Comparison of ENCODE assay signal across 30 cellular contexts in the genomic region with DNA sequence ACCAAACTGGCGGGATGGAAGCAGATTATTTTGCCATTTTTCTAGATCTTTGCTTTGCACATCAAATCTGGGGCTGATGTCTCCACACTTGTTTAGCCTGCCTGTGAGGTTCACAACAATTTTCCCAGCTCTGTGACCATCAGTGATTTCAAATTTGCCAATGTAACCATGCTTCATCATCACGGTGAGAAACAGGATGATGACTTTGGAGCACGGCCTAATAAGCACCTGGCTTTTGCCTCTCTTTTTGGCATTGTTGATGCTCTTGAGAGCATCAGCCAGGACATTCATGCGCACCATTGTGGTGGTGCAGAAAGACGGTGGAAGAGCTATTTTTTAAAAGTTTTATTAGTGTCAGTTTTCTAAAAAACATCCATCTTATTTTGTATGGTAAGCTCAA.
"Had no signal": no experiment of that assay in that cellular context is flagged by ENCODE, and none has a peak within 500 bp of the region (broad histone marks: within the 10 kb centered on the region; RNA-seq: fewer than 3 reads in every experiment).

No MANE protein-coding gene starts in this region.

- H3K27ac ChIP-seq: cardiac muscle cell, SJSA1 had no signal

- H3K4me3 ChIP-seq: cardiac muscle cell, SJSA1 had no signal

- H3K9me3 ChIP-seq: SJSA1 had no signal

- H3K4me1 Mint-ChIP-seq: activated CD4-positive, alpha-beta T cell treated with anti-CD3 and anti-CD28 coated beads, Interleukin-2, amount 10 ng/mL, durations not matched to agents 7 days and 5 days; activated naive CD4-positive, alpha-beta T cell treated with anti-CD3 and anti-CD28 coated beads, Interleukin-2, amount 50 U/mL, for 24 hours; brain had no signal

- H3K9me3 Mint-ChIP-seq: activated CD4-positive, alpha-beta memory T cell treated with anti-CD3 and anti-CD28 coated beads for 36 hours; activated CD4-positive, alpha-beta T cell treated with anti-CD3 and anti-CD28 coated beads, Interleukin-2, amount 10 ng/mL, durations not matched to agents 7 days and 5 days; activated naive CD4-positive, alpha-beta T cell treated with anti-CD3 and anti-CD28 coated beads, Interleukin-2, amount 50 U/mL, for 24 hours; activated T-helper 1 cell treated with anti-CD3 and anti-CD28 coated beads, Interleukin-12 subunit alpha, Interleukin-12 subunit beta, Interleukin-2, Interleukin-4 antibody, amounts not matched to agents 30 ng/mL and 10 ng/mL and 1 ng/mL, durations not matched to agents 14 hours and 24 hours and 36 hours; brain; IgD-negative memory B cell had no signal

- H3K4me1 ChIP-seq: SJSA1 had no signal

- H3K27ac Mint-ChIP-seq: activated CD4-positive, alpha-beta memory T cell treated with anti-CD3 and anti-CD28 coated beads for 36 hours; activated CD4-positive, alpha-beta T cell treated with anti-CD3 and anti-CD28 coated beads, Interleukin-2, amount 10 ng/mL, durations not matched to agents 7 days and 5 days; activated T-helper 1 cell treated with anti-CD3 and anti-CD28 coated beads, Interleukin-12 subunit alpha, Interleukin-12 subunit beta, Interleukin-2, Interleukin-4 antibody, amounts not matched to agents 30 ng/mL and 10 ng/mL and 1 ng/mL, durations not matched to agents 14 hours and 24 hours and 36 hours had no signal

- FAIRE-seq: astrocyte, RCC 7860 had no signal

- ATAC-seq: PC-3, SK-N-SH treated with all-trans-retinoic acid at 6 μM for 48 hours had no signal

- H3K27me3 Mint-ChIP-seq: activated CD4-positive, alpha-beta memory T cell treated with anti-CD3 and anti-CD28 coated beads for 36 hours; activated CD4-positive, alpha-beta T cell treated with anti-CD3 and anti-CD28 coated beads, Interleukin-2, amount 10 ng/mL, durations not matched to agents 7 days and 5 days; activated naive CD4-positive, alpha-beta T cell treated with anti-CD3 and anti-CD28 coated beads, Interleukin-2, amount 50 U/mL, for 24 hours; brain; IgD-negative memory B cell had no signal

- DNase-seq: activated CD4-positive, alpha-beta memory T cell treated with anti-CD3 and anti-CD28 coated beads for 36 hours; activated CD4-positive, alpha-beta T cell treated with anti-CD3 and anti-CD28 coated beads, Interleukin-2, amount 10 ng/mL, durations not matched to agents 7 days and 5 days; activated CD4-positive, CD25-positive, alpha-beta regulatory T cell treated with anti-CD3 and anti-CD28 coated beads, Interleukin-2, amount 50 U/mL, for 72 hours; activated CD8-positive, alpha-beta memory T cell treated with anti-CD3 and anti-CD28 coated beads for 24 hours; activated effector memory CD4-positive, alpha-beta T cell treated with Interleukin-2 at 50 U/mL for 16 hours; activated naive CD4-positive, alpha-beta T cell; amygdala; KG1; NCI-H1092; NCI-H1417 treated with DMSO at 0.1 percent for 48 hours; NCI-H1694; NCI-H2029; NCI-H2107; NCI-H2171 treated with DMSO at 0.1 percent for 48 hours; NCI-H345; NCI-H510A; NCI-H526 treated with DMSO at 0.1 percent for 48 hours; NCI-H82; PC-3; SHP77; SW 1271 had no signal

- H3K4me3 Mint-ChIP-seq: activated CD4-positive, alpha-beta memory T cell treated with anti-CD3 and anti-CD28 coated beads for 36 hours; activated CD4-positive, alpha-beta T cell treated with anti-CD3 and anti-CD28 coated beads, Interleukin-2, amount 10 ng/mL, durations not matched to agents 7 days and 5 days; activated naive CD4-positive, alpha-beta T cell treated with anti-CD3 and anti-CD28 coated beads, Interleukin-2, amount 50 U/mL, for 24 hours; activated T-helper 1 cell treated with anti-CD3 and anti-CD28 coated beads, Interleukin-12 subunit alpha, Interleukin-12 subunit beta, Interleukin-2, Interleukin-4 antibody, amounts not matched to agents 30 ng/mL and 10 ng/mL and 1 ng/mL, durations not matched to agents 14 hours and 24 hours and 36 hours; brain; IgD-negative memory B cell had no signal

- H3K27me3 ChIP-seq: cardiac muscle cell, SJSA1 had no signal
